Comparison of ENCODE assay signal across 35 cellular contexts in genomic region chr21:31594279-31594678, GRCh38.
"Had no signal": no experiment of that assay in that cellular context is flagged by ENCODE, and none has a peak within 500 bp of the region (broad histone marks: within the 10 kb centered on the region; RNA-seq: fewer than 3 reads in every experiment).

No MANE protein-coding gene starts in this region.

- DNase-seq: Kasumi-1, MG63, MM.1S, MV-4-11, NCI-H1048, NCI-H1092, NCI-H1092 treated with DMSO at 0.1 percent for 48 hours, NCI-H1105, NCI-H1105 treated with DMSO at 0.1 percent for 48 hours, NCI-H1417, NCI-H1417 treated with DMSO at 0.1 percent for 48 hours, NCI-H1436, NCI-H1436 treated with DMSO at 0.1 percent for 48 hours, NCI-H146, NCI-H1694, NCI-H1694 treated with DMSO at 0.1 percent for 48 hours, NCI-H187, NCI-H187 treated with DMSO at 0.1 percent for 48 hours, NCI-H1930, NCI-H2029, NCI-H2029 treated with DMSO at 0.1 percent for 48 hours, NCI-H2081, NCI-H2081 treated with DMSO at 0.1 percent for 48 hours, NCI-H2107, NCI-H2171, NCI-H2171 treated with DMSO at 0.1 percent for 48 hours, NCI-H2227 treated with DMSO at 0.1 percent for 48 hours, NCI-H226, NCI-H345, NCI-H446, NCI-H446 treated with DMSO at 0.1 percent for 48 hours, NCI-H510A, NCI-H510A treated with DMSO at 0.1 percent for 48 hours, NCI-H524, NCI-H524 treated with DMSO at 0.1 percent for 48 hours had no signal

- H3K4me3 ChIP-seq: MG63 had no signal

- H3K36me3 ChIP-seq: MG63 had no signal

- H3K27me3 ChIP-seq: MG63 had no signal

- H3K9me3 ChIP-seq: MG63 had no signal
